8 cellular contexts compared by ENCODE assay signal in genomic region chr21:41167348-41168342, GRCh38. TPM values are rescaled to one million over a fixed set of nuclear protein-coding genes. Genes with fewer than 3 reads are reported as not detected.
A peak's percentile ranks its signal among the peaks of the same experiment; 100 is the strongest.
DNase-seq lines count a peak whose midpoint lies in the region; ATAC-seq and TF ChIP-seq lines count a peak whose summit lies in the region.

Gene BACE2, plus strand, starts transcription at chr21:41168160. Its CDS starts 104 bp downstream, at chr21:41168264.

- TF ChIP-seq CTCF in AG04450 (IDR thresholded peaks at IDR 0.05; ENCODE audit: low read depth, low read length): peak; percentile 42

- H3K4me3 Mint-ChIP-seq in stimulated activated effector memory CD8-positive, alpha-beta T cell treated with anti-CD3 and anti-CD28 coated beads, Interleukin-12 subunit alpha, Interleukin-12 subunit beta, amount 100 ng/mL, for 72 hours: peak within 1 kb of the TSS; percentile 61

- no peak for TF ChIP-seq POLR2A in erythroblast (IDR thresholded peaks at IDR 0.05; ENCODE audit: low read length)

- DNase-seq in AG04450 (ENCODE audit: low read depth, low spot score): peak; percentile 21
- DNase-seq in NCI-H1105 treated with DMSO at 0.1 percent for 48 hours (lab: John Stamatoyannopoulos, UW): peak; percentile 53
- DNase-seq in activated CD8-positive, alpha-beta memory T cell treated with anti-CD3 and anti-CD28 coated beads, Interleukin-2, amount 50 U/mL, for 4 hours: peak; percentile 22
- peak; percentile 69 to 78 for DNase-seq in erythroblast (lab: John Stamatoyannopoulos, UW)
- DNase-seq in midbrain (lab: John Stamatoyannopoulos, UW): peak; percentile 62
- peak; percentile 8 to 57 for DNase-seq in stimulated activated effector memory CD8-positive, alpha-beta T cell treated with anti-CD3 and anti-CD28 coated beads, Interleukin-12 subunit alpha, Interleukin-12 subunit beta, amount 100 ng/mL, for 72 hours (ENCODE audit: low spot score in 2 of 2)

- peaks cover 4% of the 10 kb centered on the region for H3K27me3 ChIP-seq in AG04450 (ENCODE audit: control insufficient read depth, insufficient read depth, low read length)

- peaks cover 6% of the 10 kb centered on the region for H3K4me1 Mint-ChIP-seq in stimulated activated effector memory CD8-positive, alpha-beta T cell treated with anti-CD3 and anti-CD28 coated beads, Interleukin-12 subunit alpha, Interleukin-12 subunit beta, amount 100 ng/mL, for 72 hours

- no peaks in the 10 kb centered on the region for H3K36me3 Mint-ChIP-seq in stimulated activated effector memory CD8-positive, alpha-beta T cell treated with anti-CD3 and anti-CD28 coated beads, Interleukin-12 subunit alpha, Interleukin-12 subunit beta, amount 100 ng/mL, for 72 hours

- CTCF ChIA-PET in AG04450 (lab: Charles Lee): interaction anchor here (0.6 to 2.1 kb wide), 7 partner anchors 9 to 453 kb away, joined by 3 to 7 read pairs (median 3); no protein-coding TSS in a partner anchor

- ATAC-seq in GM18868 (IDR thresholded peaks at IDR 0.05; ENCODE audit: unreplicated experiment) (peak; percentile 79), HG03039 (IDR thresholded peaks at IDR 0.05; ENCODE audit: unreplicated experiment) (no peak)
- ATAC-seq in stimulated activated effector memory CD8-positive, alpha-beta T cell treated with anti-CD3 and anti-CD28 coated beads, Interleukin-12 subunit alpha, Interleukin-12 subunit beta, amount 100 ng/mL, for 72 hours: peak; percentile 70

- peak within 1 kb of the TSS; percentile 72 for H3K4me3 ChIP-seq in AG04450 (ENCODE audit: low read depth, low read length)

- H3K27ac ChIP-seq in AG04450 (ENCODE audit: low read depth, low read length): peak within 1 kb of the TSS; percentile 57

- POLR2A ChIA-PET in AG04450 (lab: Yijun Ruan, JAX): interaction anchor here (1.4 kb wide), 1 partner anchor 112 kb away, joined by 3 read pairs; no protein-coding TSS in a partner anchor

- no peaks in the 10 kb centered on the region for H3K9me3 Mint-ChIP-seq in stimulated activated effector memory CD8-positive, alpha-beta T cell treated with anti-CD3 and anti-CD28 coated beads, Interleukin-12 subunit alpha, Interleukin-12 subunit beta, amount 100 ng/mL, for 72 hours

- no peaks in the 10 kb centered on the region; the same call in 1 of the 2 replicates for H3K9me3 ChIP-seq in AG04450 (ENCODE audit: control insufficient read depth, insufficient read depth, low read length)

- no peak within 1 kb of the TSS for H3K27ac Mint-ChIP-seq in stimulated activated effector memory CD8-positive, alpha-beta T cell treated with anti-CD3 and anti-CD28 coated beads, Interleukin-12 subunit alpha, Interleukin-12 subunit beta, amount 100 ng/mL, for 72 hours

RNA-seq across cellular contexts. Expression of gene BACE2, which starts in this region (rescaled TPM):
- 61.4 and 66.8 TPM in 2 replicates for polyA plus RNA-seq in AG04450 (2011; rRNA removed)
- polyA minus RNA-seq in AG04450 (2011; rRNA and poly(A)+ RNA removed): 38.5 and 40.7 TPM in 2 replicates

Comparison
In these comparisons a context has a peak if more than half of its experiments do, and no peak if none do; other contexts are left out.
1. DNase-seq: peak in every context shown above with its lines; median percentile 74 in erythroblast; 62 in midbrain; 53 in NCI-H1105 treated with DMSO at 0.1 percent for 48 hours; 32 in stimulated activated effector memory CD8-positive, alpha-beta T cell treated with anti-CD3 and anti-CD28 coated beads, Interleukin-12 subunit alpha, Interleukin-12 subunit beta, amount 100 ng/mL, for 72 hours; 22 in activated CD8-positive, alpha-beta memory T cell treated with anti-CD3 and anti-CD28 coated beads, Interleukin-2, amount 50 U/mL, for 4 hours; 21 in AG04450.